2 cellular contexts compared by ENCODE assay signal in the genomic region with DNA sequence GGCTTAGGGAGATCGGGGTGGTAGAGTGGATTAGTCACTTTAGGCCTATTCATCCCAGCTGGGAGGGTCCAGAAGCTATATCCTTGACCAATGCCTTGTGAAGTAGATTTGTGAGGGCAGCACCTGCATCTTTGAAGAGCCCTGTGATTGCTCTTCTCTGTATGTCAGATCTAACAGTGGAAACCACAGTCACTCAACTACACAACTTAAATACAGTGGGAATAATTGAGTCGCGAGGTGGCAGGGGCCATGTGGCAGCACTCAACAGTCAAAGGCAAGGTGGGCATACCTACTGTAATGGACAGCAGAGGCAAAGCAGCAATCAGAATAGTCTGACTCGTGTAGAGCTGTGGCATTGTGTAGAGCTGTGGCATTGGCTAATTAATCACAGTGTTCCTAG.
A peak's percentile ranks its signal among the peaks of the same experiment; 100 is the strongest.
DNase-seq lines count a peak whose midpoint lies in the region; TF ChIP-seq lines count a peak whose summit lies in the region.
"Not testable (repeated sequence)": the region's sequence is repeated elsewhere in the genome, so short reads cannot be mapped to it uniquely, and the experiment has no call there.

No MANE protein-coding gene starts in this region.

- not testable (repeated sequence) for H3K27me3 Mint-ChIP-seq in neural progenitor cell (ENCODE audit: insufficient read depth, low read depth)

- not testable (repeated sequence) for H3K27ac Mint-ChIP-seq in neural progenitor cell

- CTCF ChIA-PET in HEK293 (lab: Yijun Ruan, JAX), result not testable (repeated sequence)

- H3K4me1 ChIP-seq in HEK293 (ENCODE audit: control insufficient read depth, insufficient read depth, low read length); neural progenitor cell: not testable (repeated sequence)

- H3K36me3 Mint-ChIP-seq in neural progenitor cell, result not testable (repeated sequence)

- not testable (repeated sequence) for TF ChIP-seq CTCF in HEK293 (tag by site-specific recombination; IDR thresholded peaks at IDR 0.05); neural progenitor cell (IDR thresholded peaks at IDR 0.05)

- H2AFZ ChIP-seq in neural progenitor cell (replicated peaks), result not testable (repeated sequence)

- H3K9me3 ChIP-seq in HEK293 (ENCODE audit: control insufficient read depth, insufficient read depth, low read depth, low read length); neural progenitor cell (ENCODE audit: low read depth): not testable (repeated sequence)

- H3K4me1 Mint-ChIP-seq in neural progenitor cell, result not testable (repeated sequence)

- not testable (repeated sequence) for H3K36me3 ChIP-seq in HEK293 (ENCODE audit: control insufficient read depth in 2 of 2, insufficient read depth in 1 of 2, low read length in 2 of 2); neural progenitor cell

- H3K4me3 ChIP-seq in HEK293 (ENCODE audit: low read depth, low read length); neural progenitor cell: not testable (repeated sequence)

- H4K20me1 ChIP-seq in neural progenitor cell (ENCODE audit: low read depth), result not testable (repeated sequence)

- peaks cover 14% of the 10 kb centered on the region for H3K9me3 Mint-ChIP-seq in neural progenitor cell

- not testable (repeated sequence) for H3K27ac ChIP-seq in HEK293 (ENCODE audit: extremely low read depth, low read depth, low read length); neural progenitor cell

- DNase-seq in neural progenitor cell (ENCODE audit: low spot score), result not testable (repeated sequence)

- H3K79me2 ChIP-seq in neural progenitor cell (ENCODE audit: low read depth), result not testable (repeated sequence)

- POLR2A ChIA-PET in HEK293 (lab: Yijun Ruan, JAX), result interaction anchor here (0.6 kb wide), 1 partner anchor 13 kb away, joined by 3 read pairs; no protein-coding TSS in a partner anchor

- peak overlapping the region; percentile 21 for H3K4me3 Mint-ChIP-seq in neural progenitor cell

- not testable (repeated sequence) for H3F3A ChIP-seq in neural progenitor cell (ENCODE audit: low read depth)

- not testable (repeated sequence) for H3K4me2 ChIP-seq in neural progenitor cell

- H3K9ac ChIP-seq in neural progenitor cell, result not testable (repeated sequence)

- H3K27me3 ChIP-seq in neural progenitor cell, result not testable (repeated sequence)

TF ChIP-seq in HEK293, 187 proteins besides CTCF, POLR2A, EP300 and RAD21:
- peak; percentile 93 for TF ChIP-seq ZNF302 (tag by site-specific recombination; IDR thresholded peaks at IDR 0.05; ENCODE audit: low read depth)
